ENCODE assay signal across 1 cellular context in the genomic region with DNA sequence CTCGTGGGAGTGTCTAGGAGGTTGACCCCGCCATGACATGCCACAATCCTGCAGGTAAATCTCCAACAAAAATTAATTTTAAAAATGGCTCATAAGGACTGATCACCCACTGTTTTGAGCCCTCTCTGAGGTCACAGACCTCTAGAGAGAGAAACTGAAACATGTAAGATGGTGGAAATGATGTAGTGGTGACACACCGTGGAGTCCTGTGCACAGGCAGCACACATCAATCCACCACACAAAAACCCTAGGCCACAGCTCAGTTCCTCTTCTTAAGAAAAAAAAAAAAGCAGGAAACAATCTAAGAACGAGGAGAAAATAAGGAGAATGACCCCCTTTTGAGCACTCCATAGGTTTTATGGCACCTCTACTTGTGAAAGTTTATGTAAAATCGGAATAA.
TF ChIP-seq lines count a peak whose summit lies in the region.

No MANE protein-coding gene starts in this region.

TF ChIP-seq in GM12878, 131 proteins besides CTCF, POLR2A, EP300 and RAD21 (continued from another document):
- TF ChIP-seq, protein P1, sequence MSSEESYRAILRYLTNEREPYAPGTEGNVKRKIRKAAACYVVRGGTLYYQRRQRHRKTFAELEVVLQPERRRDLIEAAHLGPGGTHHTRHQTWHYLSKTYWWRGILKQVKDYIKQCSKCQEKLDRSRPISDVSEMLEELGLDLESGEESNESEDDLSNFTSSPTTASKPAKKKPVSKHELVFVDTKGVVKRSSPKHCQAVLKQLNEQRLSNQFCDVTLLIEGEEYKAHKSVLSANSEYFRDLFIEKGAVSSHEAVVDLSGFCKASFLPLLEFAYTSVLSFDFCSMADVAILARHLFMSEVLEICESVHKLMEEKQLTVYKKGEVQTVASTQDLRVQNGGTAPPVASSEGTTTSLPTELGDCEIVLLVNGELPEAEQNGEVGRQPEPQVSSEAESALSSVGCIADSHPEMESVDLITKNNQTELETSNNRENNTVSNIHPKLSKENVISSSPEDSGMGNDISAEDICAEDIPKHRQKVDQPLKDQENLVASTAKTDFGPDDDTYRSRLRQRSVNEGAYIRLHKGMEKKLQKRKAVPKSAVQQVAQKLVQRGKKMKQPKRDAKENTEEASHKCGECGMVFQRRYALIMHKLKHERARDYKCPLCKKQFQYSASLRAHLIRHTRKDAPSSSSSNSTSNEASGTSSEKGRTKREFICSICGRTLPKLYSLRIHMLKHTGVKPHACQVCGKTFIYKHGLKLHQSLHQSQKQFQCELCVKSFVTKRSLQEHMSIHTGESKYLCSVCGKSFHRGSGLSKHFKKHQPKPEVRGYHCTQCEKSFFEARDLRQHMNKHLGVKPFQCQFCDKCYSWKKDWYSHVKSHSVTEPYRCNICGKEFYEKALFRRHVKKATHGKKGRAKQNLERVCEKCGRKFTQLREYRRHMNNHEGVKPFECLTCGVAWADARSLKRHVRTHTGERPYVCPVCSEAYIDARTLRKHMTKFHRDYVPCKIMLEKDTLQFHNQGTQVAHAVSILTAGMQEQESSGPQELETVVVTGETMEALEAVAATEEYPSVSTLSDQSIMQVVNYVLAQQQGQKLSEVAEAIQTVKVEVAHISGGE (CRISPR knock-in tag; IDR thresholded peaks at IDR 0.05), result no peak
- TF ChIP-seq HCFC1 (IDR thresholded peaks at IDR 0.05; ENCODE audit: low read length) (no peak), FOS (IDR thresholded peaks at IDR 0.05; ENCODE audit: borderline replicate concordance, extremely low read depth, insufficient read length) (no peak), SMAD5 (IDR thresholded peaks at IDR 0.05; ENCODE audit: low read depth) (no peak), IRF4 (IDR thresholded peaks at IDR 0.05; ENCODE audit: low read depth, low read length) (no peak), JUND (IDR thresholded peaks at IDR 0.05; ENCODE audit: low read depth, low read length) (no peak), TAF1 (IDR thresholded peaks at IDR 0.05; ENCODE audit: borderline replicate concordance, low read depth, low read length) (no peak), SPI1 (IDR thresholded peaks at IDR 0.05; ENCODE audit: borderline replicate concordance, insufficient read depth, low read depth, low read length) (peak; percentile 81), CREM (IDR thresholded peaks at IDR 0.05; ENCODE audit: low read depth) (no peak), CREB1 (IDR thresholded peaks at IDR 0.05; ENCODE audit: low read depth) (peak; percentile 67), RUNX3 (IDR thresholded peaks at IDR 0.05; ENCODE audit: low read length) (peak; percentile 35; the same call in 1 of the 2 replicates), GATAD2B (conservative IDR thresholded peaks at IDR 0.05; ENCODE audit: low read depth) (no peak), EGR1 (IDR thresholded peaks at IDR 0.05; ENCODE audit: borderline replicate concordance in 1 of 2, low read depth in 2 of 2, low read length in 2 of 2) (no peak), JUNB (IDR thresholded peaks at IDR 0.05) (no peak)
- TF ChIP-seq, protein P2, sequence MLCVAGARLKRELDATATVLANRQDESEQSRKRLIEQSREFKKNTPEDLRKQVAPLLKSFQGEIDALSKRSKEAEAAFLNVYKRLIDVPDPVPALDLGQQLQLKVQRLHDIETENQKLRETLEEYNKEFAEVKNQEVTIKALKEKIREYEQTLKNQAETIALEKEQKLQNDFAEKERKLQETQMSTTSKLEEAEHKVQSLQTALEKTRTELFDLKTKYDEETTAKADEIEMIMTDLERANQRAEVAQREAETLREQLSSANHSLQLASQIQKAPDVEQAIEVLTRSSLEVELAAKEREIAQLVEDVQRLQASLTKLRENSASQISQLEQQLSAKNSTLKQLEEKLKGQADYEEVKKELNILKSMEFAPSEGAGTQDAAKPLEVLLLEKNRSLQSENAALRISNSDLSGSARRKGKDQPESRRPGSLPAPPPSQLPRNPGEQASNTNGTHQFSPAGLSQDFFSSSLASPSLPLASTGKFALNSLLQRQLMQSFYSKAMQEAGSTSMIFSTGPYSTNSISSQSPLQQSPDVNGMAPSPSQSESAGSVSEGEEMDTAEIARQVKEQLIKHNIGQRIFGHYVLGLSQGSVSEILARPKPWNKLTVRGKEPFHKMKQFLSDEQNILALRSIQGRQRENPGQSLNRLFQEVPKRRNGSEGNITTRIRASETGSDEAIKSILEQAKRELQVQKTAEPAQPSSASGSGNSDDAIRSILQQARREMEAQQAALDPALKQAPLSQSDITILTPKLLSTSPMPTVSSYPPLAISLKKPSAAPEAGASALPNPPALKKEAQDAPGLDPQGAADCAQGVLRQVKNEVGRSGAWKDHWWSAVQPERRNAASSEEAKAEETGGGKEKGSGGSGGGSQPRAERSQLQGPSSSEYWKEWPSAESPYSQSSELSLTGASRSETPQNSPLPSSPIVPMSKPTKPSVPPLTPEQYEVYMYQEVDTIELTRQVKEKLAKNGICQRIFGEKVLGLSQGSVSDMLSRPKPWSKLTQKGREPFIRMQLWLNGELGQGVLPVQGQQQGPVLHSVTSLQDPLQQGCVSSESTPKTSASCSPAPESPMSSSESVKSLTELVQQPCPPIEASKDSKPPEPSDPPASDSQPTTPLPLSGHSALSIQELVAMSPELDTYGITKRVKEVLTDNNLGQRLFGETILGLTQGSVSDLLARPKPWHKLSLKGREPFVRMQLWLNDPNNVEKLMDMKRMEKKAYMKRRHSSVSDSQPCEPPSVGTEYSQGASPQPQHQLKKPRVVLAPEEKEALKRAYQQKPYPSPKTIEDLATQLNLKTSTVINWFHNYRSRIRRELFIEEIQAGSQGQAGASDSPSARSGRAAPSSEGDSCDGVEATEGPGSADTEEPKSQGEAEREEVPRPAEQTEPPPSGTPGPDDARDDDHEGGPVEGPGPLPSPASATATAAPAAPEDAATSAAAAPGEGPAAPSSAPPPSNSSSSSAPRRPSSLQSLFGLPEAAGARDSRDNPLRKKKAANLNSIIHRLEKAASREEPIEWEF (IDR thresholded peaks at IDR 0.05; ENCODE audit: insufficient replicate concordance, low read depth, low read length), result no peak
- TF ChIP-seq, protein P3, sequence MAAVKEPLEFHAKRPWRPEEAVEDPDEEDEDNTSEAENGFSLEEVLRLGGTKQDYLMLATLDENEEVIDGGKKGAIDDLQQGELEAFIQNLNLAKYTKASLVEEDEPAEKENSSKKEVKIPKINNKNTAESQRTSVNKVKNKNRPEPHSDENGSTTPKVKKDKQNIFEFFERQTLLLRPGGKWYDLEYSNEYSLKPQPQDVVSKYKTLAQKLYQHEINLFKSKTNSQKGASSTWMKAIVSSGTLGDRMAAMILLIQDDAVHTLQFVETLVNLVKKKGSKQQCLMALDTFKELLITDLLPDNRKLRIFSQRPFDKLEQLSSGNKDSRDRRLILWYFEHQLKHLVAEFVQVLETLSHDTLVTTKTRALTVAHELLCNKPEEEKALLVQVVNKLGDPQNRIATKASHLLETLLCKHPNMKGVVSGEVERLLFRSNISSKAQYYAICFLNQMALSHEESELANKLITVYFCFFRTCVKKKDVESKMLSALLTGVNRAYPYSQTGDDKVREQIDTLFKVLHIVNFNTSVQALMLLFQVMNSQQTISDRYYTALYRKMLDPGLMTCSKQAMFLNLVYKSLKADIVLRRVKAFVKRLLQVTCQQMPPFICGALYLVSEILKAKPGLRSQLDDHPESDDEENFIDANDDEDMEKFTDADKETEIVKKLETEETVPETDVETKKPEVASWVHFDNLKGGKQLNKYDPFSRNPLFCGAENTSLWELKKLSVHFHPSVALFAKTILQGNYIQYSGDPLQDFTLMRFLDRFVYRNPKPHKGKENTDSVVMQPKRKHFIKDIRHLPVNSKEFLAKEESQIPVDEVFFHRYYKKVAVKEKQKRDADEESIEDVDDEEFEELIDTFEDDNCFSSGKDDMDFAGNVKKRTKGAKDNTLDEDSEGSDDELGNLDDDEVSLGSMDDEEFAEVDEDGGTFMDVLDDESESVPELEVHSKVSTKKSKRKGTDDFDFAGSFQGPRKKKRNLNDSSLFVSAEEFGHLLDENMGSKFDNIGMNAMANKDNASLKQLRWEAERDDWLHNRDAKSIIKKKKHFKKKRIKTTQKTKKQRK (IDR thresholded peaks at IDR 0.05; ENCODE audit: low read depth, low read length), result no peak
- TF ChIP-seq, protein P4, sequence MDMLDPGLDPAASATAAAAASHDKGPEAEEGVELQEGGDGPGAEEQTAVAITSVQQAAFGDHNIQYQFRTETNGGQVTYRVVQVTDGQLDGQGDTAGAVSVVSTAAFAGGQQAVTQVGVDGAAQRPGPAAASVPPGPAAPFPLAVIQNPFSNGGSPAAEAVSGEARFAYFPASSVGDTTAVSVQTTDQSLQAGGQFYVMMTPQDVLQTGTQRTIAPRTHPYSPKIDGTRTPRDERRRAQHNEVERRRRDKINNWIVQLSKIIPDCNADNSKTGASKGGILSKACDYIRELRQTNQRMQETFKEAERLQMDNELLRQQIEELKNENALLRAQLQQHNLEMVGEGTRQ (IDR thresholded peaks at IDR 0.05; ENCODE audit: borderline replicate concordance, low read depth, low read length), result no peak
